Comparison of ENCODE assay signal across 36 cellular contexts in genomic region chr9:97940233-97940632, GRCh38. TPM values are rescaled to one million over a fixed set of nuclear protein-coding genes. Genes with fewer than 3 reads are reported as not detected.
"Had no signal": no experiment of that assay in that cellular context is flagged by ENCODE, and none has a peak within 500 bp of the region (broad histone marks: within the 10 kb centered on the region; RNA-seq: fewer than 3 reads in every experiment).

No MANE protein-coding gene starts in this region.

- H3K36me3 Mint-ChIP-seq: activated naive CD4-positive, alpha-beta T cell treated with anti-CD3 and anti-CD28 coated beads, Interleukin-2, amount 50 U/mL, for 24 hours; activated naive CD8-positive, alpha-beta T cell treated with anti-CD3 and anti-CD28 coated beads for 36 hours had no signal

- H3K36me3 ChIP-seq: adrenal gland, esophagus squamous epithelium, gastroesophageal sphincter, heart right ventricle, WERI-Rb-1 had no signal

- H3K27me3 ChIP-seq: body of pancreas had no signal

- H3K27me3 Mint-ChIP-seq: activated CD8-positive, alpha-beta T cell treated with anti-CD3 and anti-CD28 coated beads for 36 hours; activated naive CD4-positive, alpha-beta T cell treated with anti-CD3 and anti-CD28 coated beads, Interleukin-2, amount 50 U/mL, for 24 hours; activated naive CD8-positive, alpha-beta T cell treated with anti-CD3 and anti-CD28 coated beads for 36 hours; activated naive CD8-positive, alpha-beta T cell treated with anti-CD3 and anti-CD28 coated beads, Interleukin-2, amount 50 U/mL, for 24 hours; effector memory CD8-positive, alpha-beta T cell had no signal

- H3K79me2 ChIP-seq: hepatocyte had no signal

- H3K4me1 ChIP-seq: adrenal gland, body of pancreas, esophagus squamous epithelium, gastroesophageal sphincter, heart right ventricle had no signal

- ATAC-seq: activated CD4-positive, CD25-positive, alpha-beta regulatory T cell treated with anti-CD3 and anti-CD28 coated beads, Interleukin-2, amount 50 U/mL, for 24 hours; activated CD8-positive, alpha-beta T cell treated with anti-CD3 and anti-CD28 coated beads for 36 hours; activated naive CD8-positive, alpha-beta T cell treated with anti-CD3 and anti-CD28 coated beads, Interleukin-2, amount 50 U/mL, for 24 hours; body of pancreas; effector memory CD8-positive, alpha-beta T cell; gastroesophageal sphincter; heart right ventricle had no signal

- H3K4me3 ChIP-seq: adrenal gland, body of pancreas, esophagus squamous epithelium, gastroesophageal sphincter, heart right ventricle, hepatocyte had no signal

- H3K4me2 ChIP-seq: hepatocyte had no signal

- H3K27ac Mint-ChIP-seq: activated B cell treated with CpG ODN at 0.5 μM for 24 hours; activated CD8-positive, alpha-beta T cell treated with anti-CD3 and anti-CD28 coated beads for 36 hours; activated naive CD4-positive, alpha-beta T cell treated with anti-CD3 and anti-CD28 coated beads for 36 hours; activated naive CD4-positive, alpha-beta T cell treated with anti-CD3 and anti-CD28 coated beads, Interleukin-2, amount 50 U/mL, for 24 hours; activated naive CD8-positive, alpha-beta T cell treated with anti-CD3 and anti-CD28 coated beads for 36 hours; activated naive CD8-positive, alpha-beta T cell treated with anti-CD3 and anti-CD28 coated beads, Interleukin-2, amount 50 U/mL, for 24 hours; activated T-helper 1 cell treated with anti-CD3 and anti-CD28 coated beads, Interleukin-12 subunit alpha, Interleukin-12 subunit beta, Interleukin-2, Interleukin-4 antibody, amounts not matched to agents 30 ng/mL and 10 ng/mL and 1 ng/mL, durations not matched to agents 14 hours and 24 hours and 36 hours; activated T-helper 2 cell treated with anti-CD3 and anti-CD28 coated beads, Interferon-gamma antibody, Interleukin-2, Interleukin-4, amounts not matched to agents 10 μg/mL and 5 μg/mL and 100 μg/mL, durations not matched to agents 14 hours and 24 hours and 36 hours had no signal

- H3K9me3 Mint-ChIP-seq: activated B cell treated with CpG ODN at 0.5 μM for 24 hours; activated CD8-positive, alpha-beta T cell treated with anti-CD3 and anti-CD28 coated beads for 36 hours; activated naive CD4-positive, alpha-beta T cell treated with anti-CD3 and anti-CD28 coated beads for 36 hours; activated naive CD4-positive, alpha-beta T cell treated with anti-CD3 and anti-CD28 coated beads, Interleukin-2, amount 50 U/mL, for 24 hours; activated naive CD8-positive, alpha-beta T cell treated with anti-CD3 and anti-CD28 coated beads for 36 hours; activated naive CD8-positive, alpha-beta T cell treated with anti-CD3 and anti-CD28 coated beads, Interleukin-2, amount 50 U/mL, for 24 hours; activated T-helper 1 cell treated with anti-CD3 and anti-CD28 coated beads, Interleukin-12 subunit alpha, Interleukin-12 subunit beta, Interleukin-2, Interleukin-4 antibody, amounts not matched to agents 30 ng/mL and 10 ng/mL and 1 ng/mL, durations not matched to agents 14 hours and 24 hours and 36 hours; activated T-helper 2 cell treated with anti-CD3 and anti-CD28 coated beads, Interferon-gamma antibody, Interleukin-2, Interleukin-4, amounts not matched to agents 10 μg/mL and 5 μg/mL and 100 μg/mL, durations not matched to agents 14 hours and 24 hours and 36 hours; effector memory CD8-positive, alpha-beta T cell had no signal

- H2AFZ ChIP-seq: hepatocyte had no signal

- H3K9me3 ChIP-seq: adrenal gland, body of pancreas, esophagus squamous epithelium, gastroesophageal sphincter, heart right ventricle had no signal

- H3K27ac ChIP-seq: adrenal gland, body of pancreas, esophagus squamous epithelium, gastroesophageal sphincter, heart right ventricle, hepatocyte, WERI-Rb-1 had no signal

- DNase-seq: activated B cell treated with CpG ODN at 0.5 μM for 24 hours; activated CD4-positive, alpha-beta T cell treated with anti-CD3 and anti-CD28 coated beads for 48 hours; activated CD4-positive, alpha-beta T cell treated with anti-CD3 and anti-CD28 coated beads, Interleukin-2, amount 50 U/mL, for 1 hour; activated CD4-positive, alpha-beta T cell treated with anti-CD3 and anti-CD28 coated beads, Interleukin-2, amount 50 U/mL, for 48 hours; activated CD8-positive, alpha-beta memory T cell treated with anti-CD3 and anti-CD28 coated beads for 24 hours; activated CD8-positive, alpha-beta T cell treated with anti-CD3 and anti-CD28 coated beads for 36 hours; activated effector memory CD4-positive, alpha-beta T cell treated with anti-CD3 and anti-CD28 coated beads, Interleukin-2, amount 50 U/mL, for 16 hours; activated naive CD4-positive, alpha-beta T cell treated with anti-CD3 and anti-CD28 coated beads for 36 hours; activated naive CD8-positive, alpha-beta T cell treated with anti-CD3 and anti-CD28 coated beads for 36 hours; activated naive CD8-positive, alpha-beta T cell treated with anti-CD3 and anti-CD28 coated beads, Interleukin-2, amount 50 U/mL, for 24 hours; activated T-cell treated with anti-CD3 and anti-CD28 coated beads, Interleukin-2, amount 50 U/mL, for 48 hours; adrenal gland; amygdala; aorta; body of pancreas; caudate nucleus; cortex of kidney; dermis blood vessel endothelial cell; effector CD4-positive, alpha-beta T cell; effector memory CD8-positive, alpha-beta T cell; esophagus squamous epithelium; foreskin melanocyte; heart right ventricle; T-helper 2 cell; WERI-Rb-1 had no signal

- H3K4me3 Mint-ChIP-seq: activated B cell treated with CpG ODN at 0.5 μM for 24 hours; activated CD8-positive, alpha-beta T cell treated with anti-CD3 and anti-CD28 coated beads for 36 hours; activated naive CD4-positive, alpha-beta T cell treated with anti-CD3 and anti-CD28 coated beads for 36 hours; activated naive CD4-positive, alpha-beta T cell treated with anti-CD3 and anti-CD28 coated beads, Interleukin-2, amount 50 U/mL, for 24 hours; activated naive CD8-positive, alpha-beta T cell treated with anti-CD3 and anti-CD28 coated beads for 36 hours; activated naive CD8-positive, alpha-beta T cell treated with anti-CD3 and anti-CD28 coated beads, Interleukin-2, amount 50 U/mL, for 24 hours; activated T-helper 1 cell treated with anti-CD3 and anti-CD28 coated beads, Interleukin-12 subunit alpha, Interleukin-12 subunit beta, Interleukin-2, Interleukin-4 antibody, amounts not matched to agents 30 ng/mL and 10 ng/mL and 1 ng/mL, durations not matched to agents 14 hours and 24 hours and 36 hours; effector memory CD8-positive, alpha-beta T cell had no signal

RNA-seq across cellular contexts. Expression of gene HEMGN, which starts 2.3 kb away (rescaled TPM):
- total RNA-seq: body of pancreas, chondrocyte, dermis blood vessel endothelial cell, esophagus squamous epithelium, fibroblast of lung, fibroblast of villous mesenchyme, gastroesophageal sphincter, glomerular endothelial cell, hepatocyte had no signal
- polyA plus RNA-seq: adrenal gland, aorta, esophagus, fibroblast of lung, heart right ventricle, hepatocyte had no signal
